Comparison of ENCODE assay signal across 1 cellular context in the genomic region with DNA sequence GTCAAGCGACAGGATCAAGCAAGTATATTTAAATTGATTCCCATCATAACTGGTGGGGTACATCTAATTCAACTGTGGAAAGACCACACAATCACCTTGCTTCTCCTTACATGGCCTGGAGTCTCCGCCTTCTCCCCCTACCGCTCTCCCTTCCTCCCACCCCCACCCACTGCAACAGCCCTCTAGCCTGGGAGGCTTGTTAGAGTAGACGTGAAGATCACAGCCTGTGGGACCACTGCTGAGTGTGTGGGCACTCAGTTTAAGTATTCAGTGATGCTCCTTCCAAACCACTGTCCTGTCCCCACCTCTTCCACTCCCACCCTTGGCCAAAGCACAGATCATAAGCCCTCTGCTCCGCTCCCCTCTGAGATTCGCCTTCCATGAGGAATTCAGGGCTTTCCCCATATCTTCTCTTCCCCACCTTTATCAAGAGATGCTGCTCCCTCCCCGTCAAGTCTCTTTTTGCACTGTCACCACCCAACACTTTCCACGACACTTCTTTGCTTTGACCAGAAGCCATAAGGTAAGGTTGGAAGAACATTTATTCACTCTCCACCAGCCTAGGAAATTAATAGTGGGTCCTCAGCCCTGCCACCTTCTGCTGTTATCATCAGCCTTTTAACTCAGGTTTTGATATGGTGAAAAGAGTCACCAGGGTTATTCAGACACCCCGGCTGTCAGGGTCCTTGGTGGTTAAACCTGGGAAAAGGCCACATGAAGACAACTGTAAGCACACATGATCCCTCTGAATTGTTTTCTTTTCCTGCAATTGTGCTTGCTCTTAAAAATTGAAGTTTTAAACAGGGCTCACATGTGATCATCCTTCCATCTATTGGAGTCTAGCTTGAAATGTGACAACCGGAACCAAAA.
TF ChIP-seq lines count a peak whose summit lies in the region.

No MANE protein-coding gene starts in this region.

TF ChIP-seq in SK-N-SH, 30 proteins besides CTCF, POLR2A, EP300 and RAD21 (continued from another document):
- TF ChIP-seq ZBTB33 (IDR thresholded peaks at IDR 0.05; ENCODE audit: borderline replicate concordance, low read depth) (no peak), NRF1 (IDR thresholded peaks at IDR 0.05; ENCODE audit: low read depth, low read length) (no peak), FOSL2 (IDR thresholded peaks at IDR 0.05; ENCODE audit: borderline replicate concordance, low read depth) (no peak), NFIC (IDR thresholded peaks at IDR 0.05; ENCODE audit: borderline replicate concordance) (no peak), TEAD4 (IDR thresholded peaks at IDR 0.05; ENCODE audit: borderline replicate concordance, insufficient read depth) (no peak), RFX5 (IDR thresholded peaks at IDR 0.05; ENCODE audit: low read length) (no peak), ELF1 (IDR thresholded peaks at IDR 0.05) (no peak), MXI1 (IDR thresholded peaks at IDR 0.05; ENCODE audit: low read depth, low read length) (no peak), SMC3 (IDR thresholded peaks at IDR 0.05; ENCODE audit: low read depth, low read length) (no peak), RXRA (IDR thresholded peaks at IDR 0.05; ENCODE audit: borderline replicate concordance, low read depth) (no peak), CHD2 (IDR thresholded peaks at IDR 0.05; ENCODE audit: low read length, partially characterized antibody) (no peak)
- TF ChIP-seq, protein P1, sequence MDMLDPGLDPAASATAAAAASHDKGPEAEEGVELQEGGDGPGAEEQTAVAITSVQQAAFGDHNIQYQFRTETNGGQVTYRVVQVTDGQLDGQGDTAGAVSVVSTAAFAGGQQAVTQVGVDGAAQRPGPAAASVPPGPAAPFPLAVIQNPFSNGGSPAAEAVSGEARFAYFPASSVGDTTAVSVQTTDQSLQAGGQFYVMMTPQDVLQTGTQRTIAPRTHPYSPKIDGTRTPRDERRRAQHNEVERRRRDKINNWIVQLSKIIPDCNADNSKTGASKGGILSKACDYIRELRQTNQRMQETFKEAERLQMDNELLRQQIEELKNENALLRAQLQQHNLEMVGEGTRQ (IDR thresholded peaks at IDR 0.05; ENCODE audit: borderline replicate concordance, low read depth, low read length): no peak
- TF ChIP-seq, protein P2, sequence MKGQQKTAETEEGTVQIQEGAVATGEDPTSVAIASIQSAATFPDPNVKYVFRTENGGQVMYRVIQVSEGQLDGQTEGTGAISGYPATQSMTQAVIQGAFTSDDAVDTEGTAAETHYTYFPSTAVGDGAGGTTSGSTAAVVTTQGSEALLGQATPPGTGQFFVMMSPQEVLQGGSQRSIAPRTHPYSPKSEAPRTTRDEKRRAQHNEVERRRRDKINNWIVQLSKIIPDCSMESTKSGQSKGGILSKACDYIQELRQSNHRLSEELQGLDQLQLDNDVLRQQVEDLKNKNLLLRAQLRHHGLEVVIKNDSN (IDR thresholded peaks at IDR 0.05; ENCODE audit: borderline replicate concordance, low read depth): no peak
- TF ChIP-seq, protein P3, sequence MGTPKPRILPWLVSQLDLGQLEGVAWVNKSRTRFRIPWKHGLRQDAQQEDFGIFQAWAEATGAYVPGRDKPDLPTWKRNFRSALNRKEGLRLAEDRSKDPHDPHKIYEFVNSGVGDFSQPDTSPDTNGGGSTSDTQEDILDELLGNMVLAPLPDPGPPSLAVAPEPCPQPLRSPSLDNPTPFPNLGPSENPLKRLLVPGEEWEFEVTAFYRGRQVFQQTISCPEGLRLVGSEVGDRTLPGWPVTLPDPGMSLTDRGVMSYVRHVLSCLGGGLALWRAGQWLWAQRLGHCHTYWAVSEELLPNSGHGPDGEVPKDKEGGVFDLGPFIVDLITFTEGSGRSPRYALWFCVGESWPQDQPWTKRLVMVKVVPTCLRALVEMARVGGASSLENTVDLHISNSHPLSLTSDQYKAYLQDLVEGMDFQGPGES (IDR thresholded peaks at IDR 0.05; ENCODE audit: low read depth, low read length): no peak
TF ChIP-seq in SK-N-SH: peak in this region for 0.
